ENCODE assay signal across 15 cellular contexts in the genomic region with DNA sequence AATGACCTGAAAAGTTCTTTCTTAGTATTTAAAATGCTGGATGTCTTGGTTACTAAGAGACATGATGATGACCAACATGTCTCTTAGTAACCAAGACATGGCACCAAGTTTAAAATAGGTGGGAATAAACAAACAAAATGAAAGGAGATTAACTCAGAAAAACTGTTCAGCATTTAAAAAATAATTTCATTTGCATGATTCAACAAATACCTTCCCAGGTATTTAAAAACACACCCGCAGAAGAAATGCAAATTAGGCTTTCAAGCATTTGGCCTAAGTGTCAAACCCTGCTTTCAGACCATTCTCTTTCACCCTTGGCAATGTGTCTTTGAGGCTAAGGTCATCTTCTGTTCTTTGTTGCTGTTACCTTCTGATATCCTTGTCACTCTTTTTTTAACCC.
DNase-seq lines count a peak whose midpoint lies in the region; ATAC-seq and TF ChIP-seq lines count a peak whose summit lies in the region.
"Had no signal": no experiment of that assay in that cellular context is flagged by ENCODE, and none has a peak within 500 bp of the region (broad histone marks: within the 10 kb centered on the region; RNA-seq: fewer than 3 reads in every experiment).

No MANE protein-coding gene starts in this region.

- intact Hi-C loops in CD14-positive monocyte (cut with micrococcal nuclease), result no loop called here

- H3K36me3 Mint-ChIP-seq in CD14-positive monocyte (peaks cover 39 to 58% of the 10 kb centered on the region in 2 donors), naive B cell (peaks cover 0 to 10% of the 10 kb centered on the region in 2 donors)

- TF ChIP-seq POLR2A in Raji (IDR thresholded peaks at IDR 0.05; ENCODE audit: insufficient read depth, low read depth, low read length), result peak; percentile 29; the same call in 1 of the 2 replicates

- DNase-seq in CD14-positive monocyte (ENCODE audit: low spot score), result no peak
- no peak for DNase-seq in naive B cell
- no peak for DNase-seq in caudate nucleus (lab: John Stamatoyannopoulos, UW)
- no peak for DNase-seq in cerebellum (ENCODE audit: low spot score)
- DNase-seq in islet precursor cell, result no peak
- DNase-seq: activated naive CD4-positive, alpha-beta T cell treated with anti-CD3 and anti-CD28 coated beads, Interleukin-2, amount 50 U/mL, for 16 hours; DMS53; effector CD4-positive, alpha-beta T cell; HCEC 1CT; hypothalamus; NCI-H748 treated with DMSO at 0.1 percent for 48 hours had no signal

- TF ChIP-seq CTCF in CD14-positive monocyte (IDR thresholded peaks at IDR 0.05), result no peak

- H3K4me1 Mint-ChIP-seq in CD14-positive monocyte (peaks cover 95% of the 10 kb centered on the region), naive B cell (peaks cover 65 to 100% (median 81%) of the 10 kb centered on the region in 3 donors)

- H3K4me3 Mint-ChIP-seq in CD14-positive monocyte (no peak overlapping the region), naive B cell (peak overlapping the region in 5 of 8 donors; percentile 2 to 52 (median 28))

- no peak overlapping the region for H3K27ac ChIP-seq in caudate nucleus (ENCODE audit: low read depth, low read length)
- H3K27ac ChIP-seq: prostate gland had no signal

- H3K9me3 Mint-ChIP-seq in CD14-positive monocyte, result peaks cover 0 to 6% (median 0%) of the 10 kb centered on the region in 7 donors
- no peaks in the 10 kb centered on the region for H3K9me3 Mint-ChIP-seq in naive B cell

- H3K27ac Mint-ChIP-seq in CD14-positive monocyte, result peak overlapping the region; percentile 44 to 82 (median 57)
- H3K27ac Mint-ChIP-seq in naive B cell, result peak overlapping the region; percentile 25 to 94 (median 85)

- H3K27me3 Mint-ChIP-seq in CD14-positive monocyte (ENCODE audit: low read depth in 3 of 3) (peaks cover 0 to 1% (median 0%) of the 10 kb centered on the region in 3 donors), naive B cell (no peaks in the 10 kb centered on the region)

- ATAC-seq in GM18498 (IDR thresholded peaks at IDR 0.05; ENCODE audit: unreplicated experiment), result peak; percentile 48
- ATAC-seq in naive B cell (ENCODE audit: low read depth in 2 of 2), result peak in 1 of 2 donors; percentile 18
- no peak for ATAC-seq in HG03432 (IDR thresholded peaks at IDR 0.05; ENCODE audit: unreplicated experiment)

Comparison
In these comparisons a context has a peak if more than half of its experiments do, and no peak if none do; other contexts are left out.
1. H3K4me3 Mint-ChIP-seq: peak in naive B cell (5 of 8); none in CD14-positive monocyte (0 of 2).